ENCODE assay signal across 8 cellular contexts in the genomic region with DNA sequence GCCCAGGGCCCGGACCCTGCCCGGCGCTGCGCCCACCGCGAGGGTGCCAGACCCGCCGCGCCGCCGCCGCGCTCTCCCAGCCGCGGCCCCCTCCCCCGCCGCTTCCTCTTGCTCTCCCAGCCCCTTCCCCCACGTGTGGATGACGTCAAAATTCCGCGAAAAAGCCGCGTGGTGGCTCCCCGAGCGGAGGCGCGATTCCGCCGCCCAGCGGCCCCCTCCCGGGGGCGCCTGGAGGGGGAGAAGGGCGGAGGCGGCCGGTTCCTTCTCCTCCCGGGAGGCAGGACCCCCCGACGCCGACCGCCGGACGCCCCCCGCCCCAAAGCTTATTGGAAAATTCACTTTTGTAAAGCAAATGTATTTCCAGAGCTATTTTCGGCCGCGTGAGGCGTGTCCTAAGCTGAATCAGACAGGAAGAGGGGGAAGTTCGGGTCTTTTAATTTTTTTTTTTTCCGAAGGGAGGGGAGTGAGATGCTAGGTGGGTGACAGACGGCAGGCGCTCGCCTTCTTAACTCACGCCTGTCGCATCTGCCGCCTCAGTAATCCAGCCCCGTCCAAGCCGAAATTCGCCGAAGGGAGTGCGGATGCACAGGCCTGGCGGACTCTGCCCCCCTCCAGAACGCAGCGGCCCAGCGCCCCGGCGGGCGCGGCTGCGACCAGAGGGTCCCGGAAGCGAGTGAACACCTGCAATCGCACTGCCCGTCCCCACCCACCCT. TPM values are rescaled to one million over a fixed set of nuclear protein-coding genes. Genes with fewer than 3 reads are reported as not detected.
DNase-seq lines count a peak whose midpoint lies in the region; ATAC-seq and TF ChIP-seq lines count a peak whose summit lies in the region.

No MANE protein-coding gene starts in this region.

- no peak overlapping the region for H2BK12ac ChIP-seq in neuronal stem cell (ENCODE audit: low read length)

- no peaks in the 10 kb centered on the region for H3K9me3 Mint-ChIP-seq in stimulated activated naive CD8-positive, alpha-beta T cell treated with anti-CD3 and anti-CD28 coated beads, Interleukin-15, amount 100 ng/mL, for 72 hours

- H2AK5ac ChIP-seq in neuronal stem cell (ENCODE audit: low read depth, low read length), result peak overlapping the region; percentile 53

- no peak overlapping the region for H4K8ac ChIP-seq in neuronal stem cell (ENCODE audit: low read depth, low read length)

- no peak overlapping the region for H3K23ac ChIP-seq in neuronal stem cell (ENCODE audit: low read depth, low read length, poor library complexity)

- DNase-seq in NK-92 (lab: John Stamatoyannopoulos, UW; ENCODE audit: unreplicated experiment), result peak; percentile 56
- peak; percentile 83 for DNase-seq in activated T-helper 1 cell treated with Interleukin-2 at 50 U/mL for 16 hours (ENCODE audit: low read depth)
- DNase-seq in fibroblast of villous mesenchyme (ENCODE audit: low read depth), result peak; percentile 42
- peak; percentile 76 for DNase-seq in neuronal stem cell (ENCODE audit: low spot score)
- peak; percentile 94 for DNase-seq in stimulated activated naive CD8-positive, alpha-beta T cell treated with anti-CD3 and anti-CD28 coated beads, Interleukin-15, amount 100 ng/mL, for 72 hours

- no peak for TF ChIP-seq CTCF in fibroblast of villous mesenchyme (IDR thresholded peaks at IDR 0.05; ENCODE audit: insufficient read depth, low read depth, low read length)

- H3K4me2 ChIP-seq in neuronal stem cell (ENCODE audit: insufficient read depth, low read length, poor library complexity, severe bottlenecking), result peak overlapping the region; percentile 63

- H2BK5ac ChIP-seq in neuronal stem cell (ENCODE audit: low read length), result peak overlapping the region; percentile 55

- peak overlapping the region; percentile 99 for H3K4me3 Mint-ChIP-seq in stimulated activated naive CD8-positive, alpha-beta T cell treated with anti-CD3 and anti-CD28 coated beads, Interleukin-15, amount 100 ng/mL, for 72 hours

- peak overlapping the region; percentile 90 for H3K18ac ChIP-seq in neuronal stem cell (ENCODE audit: low read length)

- H3K4me3 ChIP-seq in ACC112 (ENCODE audit: low read depth, low read length) (peak overlapping the region; percentile 70), fibroblast of villous mesenchyme (ENCODE audit: low read depth, low read length) (peak overlapping the region; percentile 35), neuronal stem cell (ENCODE audit: low read length in 2 of 2) (peak overlapping the region; percentile 45 to 75)

- H3K14ac ChIP-seq in neuronal stem cell (ENCODE audit: low read length), result no peak overlapping the region

- no peak overlapping the region for H4K91ac ChIP-seq in neuronal stem cell (ENCODE audit: low read depth, low read length, poor library complexity)

- peaks cover 5% of the 10 kb centered on the region for H3K4me1 ChIP-seq in ACC112 (ENCODE audit: control insufficient read depth, insufficient read depth, low read length, unreplicated experiment)
- peaks cover 13 to 17% of the 10 kb centered on the region in 2 donors for H3K4me1 ChIP-seq in neuronal stem cell (ENCODE audit: control insufficient read depth in 2 of 2, insufficient read depth in 1 of 2, low read depth in 1 of 2, low read length in 2 of 2)

- no peak overlapping the region for H3K9ac ChIP-seq in neuronal stem cell (ENCODE audit: low read depth, low read length, poor library complexity)

- H3K27ac Mint-ChIP-seq in stimulated activated naive CD8-positive, alpha-beta T cell treated with anti-CD3 and anti-CD28 coated beads, Interleukin-15, amount 100 ng/mL, for 72 hours, result peak overlapping the region; percentile 97 to 98

- no peak overlapping the region for H3K4ac ChIP-seq in neuronal stem cell (ENCODE audit: low read length)

- H3K4me1 Mint-ChIP-seq in stimulated activated naive CD8-positive, alpha-beta T cell treated with anti-CD3 and anti-CD28 coated beads, Interleukin-15, amount 100 ng/mL, for 72 hours, result peaks cover 26% of the 10 kb centered on the region

- peak overlapping the region; percentile 71 for H2AFZ ChIP-seq in ACC112 (ENCODE audit: low read length, unreplicated experiment)
- peak overlapping the region; percentile 88 for H2AFZ ChIP-seq in neuronal stem cell (ENCODE audit: low read length)

- WGBS in neuronal stem cell (ENCODE audit: extremely low coverage in 2 of 2, insufficient read length in 2 of 2, insufficient replicate concordance in 1 of 2), 2 donors, result no CpG with 5 or more reads among the region's 73 CpGs

- peaks cover 5% of the 10 kb centered on the region for H3K79me1 ChIP-seq in neuronal stem cell (ENCODE audit: low read depth, low read length)

- no peaks in the 10 kb centered on the region for H3K9me3 ChIP-seq in neuronal stem cell (replicated peaks in 1 of 2; ENCODE audit: control insufficient read depth in 2 of 2, insufficient read depth in 1 of 2, low read depth in 1 of 2, low read length in 2 of 2)

- H2BK15ac ChIP-seq in neuronal stem cell (ENCODE audit: low read length), result peak overlapping the region; percentile 16

- H3K27me3 ChIP-seq in ACC112 (ENCODE audit: insufficient read depth, low read length) (peaks cover 67% of the 10 kb centered on the region), neuronal stem cell (ENCODE audit: control insufficient read depth in 3 of 3, insufficient read depth in 3 of 3, low read depth in 1 of 3, low read length in 3 of 3) (peaks cover 0 to 55% (median 19%) of the 10 kb centered on the region in 3 experiments)

- no peaks in the 10 kb centered on the region for H3K27me3 Mint-ChIP-seq in stimulated activated naive CD8-positive, alpha-beta T cell treated with anti-CD3 and anti-CD28 coated beads, Interleukin-15, amount 100 ng/mL, for 72 hours

- H3K27ac ChIP-seq in ACC112 (ENCODE audit: low read depth, low read length) (no peak overlapping the region), neuronal stem cell (replicated peaks; ENCODE audit: low read length) (no peak overlapping the region)

- peaks cover 7% of the 10 kb centered on the region for H3K79me2 ChIP-seq in ACC112 (ENCODE audit: control insufficient read depth, insufficient read depth, low read length, unreplicated experiment)

- peak; percentile 29 for ATAC-seq in GM19324 (IDR thresholded peaks at IDR 0.05; ENCODE audit: low FRiP score, unreplicated experiment)
- ATAC-seq in stimulated activated naive CD8-positive, alpha-beta T cell treated with anti-CD3 and anti-CD28 coated beads, Interleukin-15, amount 100 ng/mL, for 72 hours, result peak; percentile 34
- ATAC-seq in GM21737 (IDR thresholded peaks at IDR 0.05; ENCODE audit: unreplicated experiment), result no peak

- peak overlapping the region; percentile 2 for H2BK120ac ChIP-seq in neuronal stem cell (ENCODE audit: low read depth, low read length)

- H3K36me3 ChIP-seq in ACC112 (ENCODE audit: insufficient read depth, low read length), result no peaks in the 10 kb centered on the region
- H3K36me3 ChIP-seq in neuronal stem cell (replicated peaks in 1 of 2; ENCODE audit: control insufficient read depth in 2 of 2, insufficient read depth in 2 of 2, low read length in 2 of 2), result no peaks in the 10 kb centered on the region

RNA-seq across cellular contexts. Expression of a gene that starts 4.1 kb away (rescaled TPM):
- total RNA-seq in fibroblast of villous mesenchyme, result 7.1 and 20.3 TPM in 2 replicates
- polyA plus RNA-seq in neuronal stem cell (2013, experiment 1 of 2), result 82.7 TPM
- polyA plus RNA-seq in neuronal stem cell (2013, experiment 2 of 2), result 87.9 TPM

RNA-seq across cellular contexts. Expression of a gene that starts 51.6 kb away (rescaled TPM):
- total RNA-seq in fibroblast of villous mesenchyme, result 10.3 and 20.7 TPM in 2 replicates
- 10.6 TPM for polyA plus RNA-seq in neuronal stem cell (2013, experiment 1 of 2)
- 10.3 TPM for polyA plus RNA-seq in neuronal stem cell (2013, experiment 2 of 2)

Comparison
In these comparisons a context has a peak if more than half of its experiments do, and no peak if none do; other contexts are left out.
1. DNase-seq: peak in every context shown above with its lines; median percentile 94 in stimulated activated naive CD8-positive, alpha-beta T cell treated with anti-CD3 and anti-CD28 coated beads, Interleukin-15, amount 100 ng/mL, for 72 hours; 83 in activated T-helper 1 cell treated with Interleukin-2 at 50 U/mL for 16 hours; 76 in neuronal stem cell; 56 in NK-92; 42 in fibroblast of villous mesenchyme.